In genomic region chr14:100586520-100587247, GRCh38 we compare ENCODE assay signal across 1 cellular context.
TF ChIP-seq lines count a peak whose summit lies in the region.

No MANE protein-coding gene starts in this region.

TF ChIP-seq in HEK293, 187 proteins besides CTCF, POLR2A, EP300 and RAD21 (continued from another document and continues in another):
- TF ChIP-seq, protein P1, sequence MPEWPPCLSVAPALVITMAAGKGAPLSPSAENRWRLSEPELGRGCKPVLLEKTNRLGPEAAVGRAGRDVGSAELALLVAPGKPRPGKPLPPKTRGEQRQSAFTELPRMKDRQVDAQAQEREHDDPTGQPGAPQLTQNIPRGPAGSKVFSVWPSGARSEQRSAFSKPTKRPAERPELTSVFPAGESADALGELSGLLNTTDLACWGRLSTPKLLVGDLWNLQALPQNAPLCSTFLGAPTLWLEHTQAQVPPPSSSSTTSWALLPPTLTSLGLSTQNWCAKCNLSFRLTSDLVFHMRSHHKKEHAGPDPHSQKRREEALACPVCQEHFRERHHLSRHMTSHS (tag by site-specific recombination; IDR thresholded peaks at IDR 0.05): no peak
- TF ChIP-seq ZNF654 (tag by site-specific recombination; IDR thresholded peaks at IDR 0.05; ENCODE audit: low read depth) (no peak), ZNF133 (tag by site-specific recombination; IDR thresholded peaks at IDR 0.05) (no peak), SP3 (tag by site-specific recombination; IDR thresholded peaks at IDR 0.05) (peak; percentile 82), EGR2 (tag by site-specific recombination; IDR thresholded peaks at IDR 0.05; ENCODE audit: low read depth) (peak; percentile 54), KLF10 (tag by site-specific recombination; IDR thresholded peaks at IDR 0.05) (peak; percentile 60; the same call in 1 of the 2 replicates), ZBTB11 (tag by site-specific recombination; conservative IDR thresholded peaks at IDR 0.05; ENCODE audit: low read depth) (peak; percentile 79), ZNF600 (tag by site-specific recombination; IDR thresholded peaks at IDR 0.05) (peak; percentile 83), ZSCAN30 (tag by site-specific recombination; IDR thresholded peaks at IDR 0.05) (peak; percentile 62; the same call in 1 of the 2 replicates), KLF16 (tag by site-specific recombination; IDR thresholded peaks at IDR 0.05) (0 out of 2 replicates have a peak, but pooled peaks have one; percentile 59), ZNF26 (tag by site-specific recombination; IDR thresholded peaks at IDR 0.05) (no peak), ZSCAN5A (tag by site-specific recombination; IDR thresholded peaks at IDR 0.05) (0 out of 2 replicates have a peak, but pooled peaks have one; percentile 16), MEIS1 (CRISPR knock-in tag; IDR thresholded peaks at IDR 0.05; ENCODE audit: borderline replicate concordance) (no peak), RBAK (tag by site-specific recombination; IDR thresholded peaks at IDR 0.05) (no peak), OVOL3 (tag by site-specific recombination; IDR thresholded peaks at IDR 0.05) (no peak), ZNF514 (tag by site-specific recombination; IDR thresholded peaks at IDR 0.05) (no peak), ZNF561 (tag by site-specific recombination; IDR thresholded peaks at IDR 0.05; ENCODE audit: borderline replicate concordance) (no peak), PRDM1 (tag by site-specific recombination; IDR thresholded peaks at IDR 0.05) (no peak), TRIM28 (IDR thresholded peaks at IDR 0.05; ENCODE audit: borderline replicate concordance, low read length) (no peak), ZNF624 (tag by site-specific recombination; IDR thresholded peaks at IDR 0.05) (no peak), ZNF692 (tag by site-specific recombination; IDR thresholded peaks at IDR 0.05) (peak; percentile 68; the same call in 1 of the 2 replicates), ZBTB1 (tag by site-specific recombination; IDR thresholded peaks at IDR 0.05) (no peak), ZBTB8A (tag by site-specific recombination; IDR thresholded peaks at IDR 0.05) (peak; percentile 85), ZNF398 (tag by site-specific recombination; IDR thresholded peaks at IDR 0.05) (peak; percentile 51; the same call in 1 of the 2 replicates), ZNF114 (tag by site-specific recombination; IDR thresholded peaks at IDR 0.05) (no peak), ZNF585B (tag by site-specific recombination; IDR thresholded peaks at IDR 0.05) (no peak), PBX3 (CRISPR knock-in tag; IDR thresholded peaks at IDR 0.05) (no peak), KLF17 (tag by site-specific recombination; IDR thresholded peaks at IDR 0.05) (peak; percentile 92), MYNN (tag by site-specific recombination; IDR thresholded peaks at IDR 0.05; ENCODE audit: borderline replicate concordance) (no peak), ZXDB (tag by site-specific recombination; IDR thresholded peaks at IDR 0.05) (peak; percentile 96), YY1 (tag by site-specific recombination; IDR thresholded peaks at IDR 0.05) (peak; percentile 32; the same call in 1 of the 2 replicates), ZFHX2 (tag by site-specific recombination; conservative IDR thresholded peaks at IDR 0.05) (peak; percentile 84), OSR2 (tag by site-specific recombination; IDR thresholded peaks at IDR 0.05) (peak; percentile 52), IKZF3 (tag by site-specific recombination; IDR thresholded peaks at IDR 0.05) (peak; percentile 13; the same call in 1 of the 2 replicates), ZNF529 (tag by site-specific recombination; IDR thresholded peaks at IDR 0.05; ENCODE audit: insufficient replicate concordance) (no peak), ZNF629 (tag by site-specific recombination; IDR thresholded peaks at IDR 0.05) (peak; percentile 41; the same call in 1 of the 2 replicates), ZNF843 (tag by site-specific recombination; IDR thresholded peaks at IDR 0.05) (no peak), MZF1 (tag by site-specific recombination; IDR thresholded peaks at IDR 0.05; ENCODE audit: borderline replicate concordance) (no peak), ZNF776 (tag by site-specific recombination; IDR thresholded peaks at IDR 0.05; ENCODE audit: borderline replicate concordance) (no peak), BCL6B (tag by site-specific recombination; IDR thresholded peaks at IDR 0.05) (no peak), ZNF510 (tag by site-specific recombination; IDR thresholded peaks at IDR 0.05; ENCODE audit: insufficient replicate concordance) (no peak), ZNF792 (tag by site-specific recombination; IDR thresholded peaks at IDR 0.05) (no peak), ZNF341 (tag by site-specific recombination; IDR thresholded peaks at IDR 0.05; ENCODE audit: low read depth) (peak; percentile 56)
- TF ChIP-seq, protein P2, sequence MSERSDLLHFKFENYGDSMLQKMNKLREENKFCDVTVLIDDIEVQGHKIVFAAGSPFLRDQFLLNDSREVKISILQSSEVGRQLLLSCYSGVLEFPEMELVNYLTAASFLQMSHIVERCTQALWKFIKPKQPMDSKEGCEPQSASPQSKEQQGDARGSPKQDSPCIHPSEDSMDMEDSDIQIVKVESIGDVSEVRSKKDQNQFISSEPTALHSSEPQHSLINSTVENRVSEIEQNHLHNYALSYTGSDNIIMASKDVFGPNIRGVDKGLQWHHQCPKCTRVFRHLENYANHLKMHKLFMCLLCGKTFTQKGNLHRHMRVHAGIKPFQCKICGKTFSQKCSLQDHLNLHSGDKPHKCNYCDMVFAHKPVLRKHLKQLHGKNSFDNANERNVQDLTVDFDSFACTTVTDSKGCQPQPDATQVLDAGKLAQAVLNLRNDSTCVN (tag by site-specific recombination; optimal IDR thresholded peaks at IDR 0.05): peak; percentile 90
- TF ChIP-seq, protein P3, sequence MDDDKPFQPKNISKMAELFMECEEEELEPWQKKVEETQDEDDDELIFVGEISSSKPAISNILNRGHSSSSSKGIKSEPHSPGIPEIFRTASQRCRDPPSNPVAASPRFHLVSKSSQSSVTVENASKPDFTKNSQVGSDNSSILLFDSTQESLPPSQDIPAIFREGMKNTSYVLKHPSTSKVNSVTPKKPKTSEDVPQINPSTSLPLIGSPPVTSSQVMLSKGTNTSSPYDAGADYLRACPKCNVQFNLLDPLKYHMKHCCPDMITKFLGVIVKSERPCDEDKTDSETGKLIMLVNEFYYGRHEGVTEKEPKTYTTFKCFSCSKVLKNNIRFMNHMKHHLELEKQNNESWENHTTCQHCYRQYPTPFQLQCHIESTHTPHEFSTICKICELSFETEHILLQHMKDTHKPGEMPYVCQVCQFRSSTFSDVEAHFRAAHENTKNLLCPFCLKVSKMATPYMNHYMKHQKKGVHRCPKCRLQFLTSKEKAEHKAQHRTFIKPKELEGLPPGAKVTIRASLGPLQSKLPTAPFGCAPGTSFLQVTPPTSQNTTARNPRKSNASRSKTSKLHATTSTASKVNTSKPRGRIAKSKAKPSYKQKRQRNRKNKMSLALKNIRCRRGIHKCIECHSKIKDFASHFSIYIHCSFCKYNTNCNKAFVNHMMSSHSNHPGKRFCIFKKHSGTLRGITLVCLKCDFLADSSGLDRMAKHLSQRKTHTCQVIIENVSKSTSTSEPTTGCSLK (tag by site-specific recombination; IDR thresholded peaks at IDR 0.05): no peak
